Comparison of ENCODE assay signal across 8 cellular contexts in the genomic region with DNA sequence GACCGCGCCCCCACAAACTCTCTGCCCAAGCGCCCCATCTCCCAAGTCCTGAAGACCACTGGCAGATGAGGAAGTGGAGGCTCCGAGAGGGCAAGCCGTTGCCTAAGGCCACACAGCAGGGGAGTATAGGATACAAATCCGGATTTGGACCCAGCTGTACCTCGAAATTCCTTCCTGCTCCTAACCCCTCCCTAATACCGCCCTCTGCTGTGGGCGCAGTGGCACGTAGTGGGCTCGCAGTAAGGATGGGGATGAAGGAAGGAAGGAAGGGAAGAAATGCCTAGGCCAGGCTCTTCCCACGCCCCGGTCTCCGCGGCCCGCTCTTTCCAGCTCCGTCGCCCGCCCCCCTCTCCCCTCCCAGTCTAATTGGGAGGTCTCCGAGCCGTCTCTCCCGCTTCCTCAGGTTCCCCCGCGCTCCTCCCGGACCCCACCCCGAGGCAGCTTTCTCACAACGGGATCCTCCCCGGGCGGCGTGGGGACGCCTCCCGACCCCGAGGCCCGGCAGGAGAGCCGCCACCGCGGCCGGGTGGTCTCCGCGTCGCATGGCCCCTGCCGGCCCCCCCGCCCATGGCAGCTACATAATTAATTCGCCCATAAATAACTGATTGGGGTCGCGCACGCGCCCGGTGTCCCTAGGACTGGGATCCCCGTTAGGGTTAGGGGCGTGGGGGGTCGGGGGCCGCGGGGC.
DNase-seq lines count a peak whose midpoint lies in the region; ATAC-seq, FAIRE-seq and TF ChIP-seq lines count a peak whose summit lies in the region.

No MANE protein-coding gene starts in this region.

- H3K9me3 ChIP-seq in SJCRH30 (replicated peaks): no peaks in the 10 kb centered on the region
- H3K9me3 ChIP-seq in fibroblast of lung (ENCODE audit: control insufficient read depth, insufficient read depth, low read depth, low read length): no peaks in the 10 kb centered on the region
- H3K9me3 ChIP-seq in neuronal stem cell (replicated peaks in 1 of 2; ENCODE audit: control insufficient read depth in 2 of 2, insufficient read depth in 1 of 2, low read depth in 1 of 2, low read length in 2 of 2): no peaks in the 10 kb centered on the region

- H2BK120ac ChIP-seq in neuronal stem cell (ENCODE audit: low read depth, low read length): peak overlapping the region; percentile 62

- peak overlapping the region; percentile 47 for H2BK5ac ChIP-seq in neuronal stem cell (ENCODE audit: low read length)

- H3K27me3 ChIP-seq in SJCRH30 (peaks cover 13% of the 10 kb centered on the region), fibroblast of lung (ENCODE audit: control insufficient read depth, insufficient read depth, low read length) (no peaks in the 10 kb centered on the region), neuronal stem cell (ENCODE audit: control insufficient read depth in 3 of 3, insufficient read depth in 3 of 3, low read depth in 1 of 3, low read length in 3 of 3) (peaks cover 0 to 3% (median 0%) of the 10 kb centered on the region in 3 experiments)

- H3K14ac ChIP-seq in neuronal stem cell (ENCODE audit: low read length): peak overlapping the region; percentile 64

- H2BK12ac ChIP-seq in neuronal stem cell (ENCODE audit: low read length): peak overlapping the region; percentile 98

- no peak overlapping the region for H3K4ac ChIP-seq in neuronal stem cell (ENCODE audit: low read length)

- DNase-seq in D721Med (ENCODE audit: insufficient read length, low spot score): no peak
- no peak for DNase-seq in SJCRH30
- peak in 1 of 2 donors; percentile 56 for DNase-seq in fibroblast of lung (ENCODE audit: low read depth in 2 of 2)
- DNase-seq in neuronal stem cell (ENCODE audit: low spot score): no peak
- DNase-seq in NCI-H2107 (lab: John Stamatoyannopoulos, UW): no peak
- no peak for DNase-seq in GM12891 (ENCODE audit: insufficient read length, low spot score)
- DNase-seq in SIG-M5 treated with dmso at 0.1 percent for 504 hours (lab: John Stamatoyannopoulos, UW; ENCODE audit: unreplicated experiment): no peak

- H3K36me3 ChIP-seq in SJCRH30: no peaks in the 10 kb centered on the region
- H3K36me3 ChIP-seq in fibroblast of lung (ENCODE audit: control insufficient read depth, insufficient read depth, low read length): no peaks in the 10 kb centered on the region
- no peaks in the 10 kb centered on the region for H3K36me3 ChIP-seq in neuronal stem cell (replicated peaks in 1 of 2; ENCODE audit: control insufficient read depth in 2 of 2, insufficient read depth in 2 of 2, low read length in 2 of 2)

- H3K23ac ChIP-seq in neuronal stem cell (ENCODE audit: low read depth, low read length, poor library complexity): peak overlapping the region; percentile 63

- no peaks in the 10 kb centered on the region for H3K79me1 ChIP-seq in neuronal stem cell (ENCODE audit: low read depth, low read length)

- peak overlapping the region; percentile 98 for H2AK5ac ChIP-seq in neuronal stem cell (ENCODE audit: low read depth, low read length)

- no peak overlapping the region for H3K27ac ChIP-seq in SJCRH30
- H3K27ac ChIP-seq in fibroblast of lung (ENCODE audit: insufficient read depth, low read length): peak overlapping the region; percentile 91
- H3K27ac ChIP-seq in neuronal stem cell (replicated peaks; ENCODE audit: low read length): no peak overlapping the region

- no peak overlapping the region for H4K8ac ChIP-seq in neuronal stem cell (ENCODE audit: low read depth, low read length)

- H4K20me1 ChIP-seq in fibroblast of lung (ENCODE audit: control insufficient read depth, extremely low read depth, insufficient read depth, low read length): no peaks in the 10 kb centered on the region

- WGBS in neuronal stem cell (ENCODE audit: extremely low coverage in 2 of 2, insufficient read length in 2 of 2, insufficient replicate concordance in 1 of 2), 2 donors: no CpG with 5 or more reads among the region's 54 CpGs

- TF ChIP-seq POLR2A in GM12891 (IDR thresholded peaks at IDR 0.05; ENCODE audit: low read depth, low read length): no peak

- TF ChIP-seq CTCF in D721Med (IDR thresholded peaks at IDR 0.05; ENCODE audit: insufficient read depth, missing control alignments) (peak; percentile 22), fibroblast of lung (conservative IDR thresholded peaks at IDR 0.05 in 1 of 2, IDR thresholded peaks at IDR 0.05 in 1 of 2; ENCODE audit: low read depth in 1 of 2, low read length in 2 of 2) (peak in 1 of 2 donors; percentile 31)

- H3K9ac ChIP-seq in fibroblast of lung (ENCODE audit: insufficient read depth, low read length) (peak overlapping the region; percentile 90), neuronal stem cell (ENCODE audit: low read depth, low read length, poor library complexity) (peak overlapping the region; percentile 9)

- peak overlapping the region; percentile 87 for H3K4me2 ChIP-seq in fibroblast of lung (ENCODE audit: extremely low read depth, insufficient read depth, low read length)
- peak overlapping the region; percentile 89 for H3K4me2 ChIP-seq in neuronal stem cell (ENCODE audit: insufficient read depth, low read length, poor library complexity, severe bottlenecking)

- no peak for FAIRE-seq in D721Med (lab: Jason Lieb, UNC)
- no peak for FAIRE-seq in GM12891 (lab: Jason Lieb, UNC)

- peak overlapping the region; percentile 50 for H3K4me3 ChIP-seq in SJCRH30
- peak overlapping the region in 3 of 4 experiments; percentile 11 to 56 (median 21) for H3K4me3 ChIP-seq in fibroblast of lung (replicated peaks in 1 of 4; ENCODE audit: control extremely low read depth in 1 of 4, insufficient read depth in 1 of 4, low read depth in 3 of 4, low read length in 4 of 4)
- peak overlapping the region; percentile 45 to 64 for H3K4me3 ChIP-seq in neuronal stem cell (ENCODE audit: low read length in 2 of 2)

- peak overlapping the region; percentile 93 for H2BK15ac ChIP-seq in neuronal stem cell (ENCODE audit: low read length)

- H3K18ac ChIP-seq in neuronal stem cell (ENCODE audit: low read length): peak overlapping the region; percentile 95

- ATAC-seq in GM21737 (IDR thresholded peaks at IDR 0.05; ENCODE audit: unreplicated experiment): no peak

- H3K79me2 ChIP-seq in fibroblast of lung (ENCODE audit: control insufficient read depth, insufficient read depth, low read length): no peaks in the 10 kb centered on the region

- H3K4me1 ChIP-seq in SJCRH30: peaks cover 7% of the 10 kb centered on the region
- H3K4me1 ChIP-seq in fibroblast of lung (ENCODE audit: control insufficient read depth, extremely low read depth, insufficient read depth, low read length): peaks cover 46% of the 10 kb centered on the region
- H3K4me1 ChIP-seq in neuronal stem cell (ENCODE audit: control insufficient read depth in 2 of 2, insufficient read depth in 1 of 2, low read depth in 1 of 2, low read length in 2 of 2): peaks cover 20 to 53% of the 10 kb centered on the region in 2 donors

- H4K91ac ChIP-seq in neuronal stem cell (ENCODE audit: low read depth, low read length, poor library complexity): no peak overlapping the region

- H2AFZ ChIP-seq in fibroblast of lung (ENCODE audit: low read length): no peak overlapping the region
- peak overlapping the region; percentile 74 for H2AFZ ChIP-seq in neuronal stem cell (ENCODE audit: low read length)

TF ChIP-seq in GM12891, 5 proteins besides CTCF, POLR2A, EP300 and RAD21:
- no peak for TF ChIP-seq POU2F2 (IDR thresholded peaks at IDR 0.05; ENCODE audit: low read depth, low read length)
